ENCODE assay signal across 11 cellular contexts in genomic region chr20:4009305-4009704, GRCh38.
"Had no signal": no experiment of that assay in that cellular context is flagged by ENCODE, and none has a peak within 500 bp of the region (broad histone marks: within the 10 kb centered on the region; RNA-seq: fewer than 3 reads in every experiment).

No MANE protein-coding gene starts in this region.

- H3K4me3 ChIP-seq: esophagus squamous epithelium, heart left ventricle, spleen, thoracic aorta had no signal

- H3K27me3 ChIP-seq: esophagus squamous epithelium, heart left ventricle, spleen had no signal

- H3K9me3 Mint-ChIP-seq: activated naive CD4-positive, alpha-beta T cell treated with anti-CD3 and anti-CD28 coated beads for 36 hours; activated naive CD8-positive, alpha-beta T cell treated with anti-CD3 and anti-CD28 coated beads, Interleukin-2, amount 50 U/mL, for 24 hours; immature natural killer cell had no signal

- H3K9me3 ChIP-seq: esophagus squamous epithelium, heart left ventricle, spleen, thoracic aorta had no signal

- H3K36me3 ChIP-seq: thoracic aorta had no signal

- H3K4me3 Mint-ChIP-seq: activated naive CD4-positive, alpha-beta T cell treated with anti-CD3 and anti-CD28 coated beads for 36 hours; activated naive CD8-positive, alpha-beta T cell treated with anti-CD3 and anti-CD28 coated beads, Interleukin-2, amount 50 U/mL, for 24 hours; immature natural killer cell had no signal

- H3K27me3 Mint-ChIP-seq: activated naive CD8-positive, alpha-beta T cell treated with anti-CD3 and anti-CD28 coated beads, Interleukin-2, amount 50 U/mL, for 24 hours had no signal

- H3K27ac ChIP-seq: esophagus squamous epithelium, heart left ventricle had no signal

- ATAC-seq: activated naive CD8-positive, alpha-beta T cell treated with anti-CD3 and anti-CD28 coated beads, Interleukin-2, amount 50 U/mL, for 24 hours; heart left ventricle; sciatic nerve had no signal

- H3K27ac Mint-ChIP-seq: activated naive CD4-positive, alpha-beta T cell treated with anti-CD3 and anti-CD28 coated beads for 36 hours; activated naive CD8-positive, alpha-beta T cell treated with anti-CD3 and anti-CD28 coated beads, Interleukin-2, amount 50 U/mL, for 24 hours; immature natural killer cell had no signal

- DNase-seq: activated CD4-positive, CD25-positive, alpha-beta regulatory T cell treated with anti-CD3 and anti-CD28 coated beads, Interleukin-2, amount 50 U/mL, for 72 hours; activated naive CD8-positive, alpha-beta T cell treated with anti-CD3 and anti-CD28 coated beads, Interleukin-2, amount 50 U/mL, for 24 hours; esophagus squamous epithelium; foreskin fibroblast; heart left ventricle; immature natural killer cell; spleen; stimulated activated CD4-positive, alpha-beta T cell treated with anti-CD3 and anti-CD28 coated beads, Interleukin-1b, Interleukin-23, amount 100 ng/mL, for 48 hours had no signal
